Comparison of ENCODE assay signal across 25 cellular contexts in genomic region chrX:13339607-13340006, GRCh38. TPM values are rescaled to one million over a fixed set of nuclear protein-coding genes. Genes with fewer than 3 reads are reported as not detected.
"Had no signal": no experiment of that assay in that cellular context is flagged by ENCODE, and none has a peak within 500 bp of the region (broad histone marks: within the 10 kb centered on the region; RNA-seq: fewer than 3 reads in every experiment).

No MANE protein-coding gene starts in this region.

- H3K4me1 ChIP-seq: adrenal gland, breast epithelium, esophagus muscularis mucosa, gastroesophageal sphincter, sigmoid colon, testis, upper lobe of right lung had no signal

- H3K27me3 ChIP-seq: esophagus muscularis mucosa, gastroesophageal sphincter, sigmoid colon, testis, upper lobe of right lung had no signal

- ATAC-seq: activated T-cell treated with anti-CD3 and anti-CD28 coated beads, Interleukin-2, amount 50 U/mL, for 4 hours; gastroesophageal sphincter; left cardiac atrium; naive thymus-derived CD8-positive, alpha-beta T cell; upper lobe of right lung had no signal

- H3K27ac ChIP-seq: adrenal gland, breast epithelium, esophagus muscularis mucosa, gastroesophageal sphincter, sigmoid colon, testis, upper lobe of right lung had no signal

- H3K4me3 ChIP-seq: adrenal gland, breast epithelium, esophagus muscularis mucosa, gastroesophageal sphincter, sigmoid colon, testis, upper lobe of right lung had no signal

- H3K9me3 ChIP-seq: adrenal gland, breast epithelium, esophagus muscularis mucosa, gastroesophageal sphincter, sigmoid colon, testis, upper lobe of right lung had no signal

- DNase-seq: activated CD4-positive, alpha-beta T cell treated with anti-CD3 and anti-CD28 coated beads, Interleukin-2, amount 50 U/mL, for 4 hours; activated CD8-positive, alpha-beta memory T cell treated with anti-CD3 and anti-CD28 coated beads for 24 hours; activated CD8-positive, alpha-beta memory T cell treated with anti-CD3 and anti-CD28 coated beads, Interleukin-2, amount 50 U/mL, for 48 hours; activated naive CD4-positive, alpha-beta T cell; activated T-cell treated with anti-CD3 and anti-CD28 coated beads, Interleukin-2, amount 50 U/mL, for 4 hours; head of caudate nucleus; left cardiac atrium; mesendoderm; naive thymus-derived CD8-positive, alpha-beta T cell; sigmoid colon; stimulated activated CD4-positive, alpha-beta T cell treated with anti-CD3 and anti-CD28 coated beads, Interleukin-2, amount 100 ng/mL, for 48 hours; stimulated activated CD8-positive, alpha-beta memory T cell treated with anti-CD3 and anti-CD28 coated beads, Interleukin-4, amount 100 ng/mL, for 48 hours; stimulated activated naive CD4-positive, alpha-beta T cell; T-helper 9 cell; testis; upper lobe of right lung had no signal

- H3K36me3 ChIP-seq: adrenal gland, breast epithelium, esophagus muscularis mucosa, gastroesophageal sphincter, sigmoid colon, upper lobe of right lung had no signal

RNA-seq across cellular contexts. Expression of gene ATXN3L, which starts 19.8 kb away (rescaled TPM):
- total RNA-seq: activated T-cell treated with anti-CD3 and anti-CD28 coated beads, Interleukin-2, amount 50 U/mL, for 4 hours; activated T-helper 2 cell treated with anti-CD3 and anti-CD28 coated beads, Interferon-gamma antibody, Interleukin-2, Interleukin-4, amounts not matched to agents 10 μg/mL and 5 μg/mL and 100 μg/mL, durations not matched to agents 14 hours and 24 hours and 36 hours; adrenal gland; breast epithelium; esophagus muscularis mucosa; gastroesophageal sphincter; left cardiac atrium; lower leg skin; naive thymus-derived CD8-positive, alpha-beta T cell; osteocyte; progenitor cell of endocrine pancreas; sigmoid colon; T-helper 1 cell treated with Interleukin-12 subunit alpha and Interleukin-12 subunit beta and Interleukin-4 antibody, amounts not matched to agents 30 ng/mL and 1 ng/mL, for 36 hours; upper lobe of right lung had no signal
